In the genomic region with DNA sequence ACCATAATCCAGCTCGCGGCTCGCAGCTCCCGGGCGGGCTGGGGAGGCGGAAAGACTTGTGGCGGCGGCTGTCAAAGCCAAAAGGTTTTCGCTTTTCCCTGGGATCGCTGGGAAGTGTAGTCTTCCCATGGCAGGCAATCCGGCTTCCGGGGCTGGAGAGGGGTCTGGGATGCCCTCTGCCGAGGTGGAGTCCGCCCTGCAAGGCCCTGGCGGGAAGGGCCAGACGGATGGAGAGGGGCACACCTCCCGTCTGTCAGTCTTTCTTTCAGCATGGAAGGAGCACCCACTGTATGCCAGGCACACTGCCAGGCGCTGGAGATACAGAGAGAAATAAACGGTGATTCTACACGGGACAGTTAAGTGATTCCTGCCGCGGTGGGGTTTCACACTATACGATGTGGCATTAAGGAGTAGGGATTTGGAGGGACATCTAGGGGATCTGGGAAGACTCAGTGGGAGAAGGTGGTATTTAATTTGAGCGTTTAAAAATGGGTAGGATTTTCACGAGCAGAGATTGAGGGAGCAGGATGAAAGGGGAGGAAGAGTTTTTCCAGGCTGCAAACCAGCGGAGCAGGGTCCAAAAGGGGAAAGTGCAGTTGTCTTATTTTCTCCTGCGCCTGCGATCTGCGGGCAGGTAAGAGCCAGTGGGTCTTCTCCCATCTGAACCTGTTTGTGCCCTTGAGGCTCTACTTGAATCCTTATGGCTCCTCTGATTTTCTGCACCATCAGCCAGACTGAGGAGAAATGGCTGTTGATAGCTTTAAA, we compare ENCODE assay signal across 1 cellular context.
A peak's percentile ranks its signal among the peaks of the same experiment; 100 is the strongest.
TF ChIP-seq lines count a peak whose summit lies in the region.

A gene (minus strand): TSS at position 60 of the 765 bp plus-strand sequence. CDS start 461 bp downstream, outside the sequence.

TF ChIP-seq in HEK293, 187 proteins besides CTCF, POLR2A, EP300 and RAD21 (continued from another document and continues in another):
- TF ChIP-seq ZNF24 (tag by site-specific recombination; IDR thresholded peaks at IDR 0.05) (0 out of 2 replicates have a peak, but pooled peaks have one; percentile 41), ZXDB (tag by site-specific recombination; IDR thresholded peaks at IDR 0.05) (no peak), ZSCAN30 (tag by site-specific recombination; IDR thresholded peaks at IDR 0.05) (peak; percentile 72), ZNF621 (tag by site-specific recombination; IDR thresholded peaks at IDR 0.05) (no peak), IKZF3 (tag by site-specific recombination; IDR thresholded peaks at IDR 0.05) (peak; percentile 93), ZBTB48 (tag by site-specific recombination; IDR thresholded peaks at IDR 0.05) (peak; percentile 60; the same call in 1 of the 2 replicates), ZNF48 (tag by site-specific recombination; IDR thresholded peaks at IDR 0.05) (no peak), EGR2 (tag by site-specific recombination; IDR thresholded peaks at IDR 0.05; ENCODE audit: low read depth) (no peak), MEIS1 (CRISPR knock-in tag; IDR thresholded peaks at IDR 0.05; ENCODE audit: borderline replicate concordance) (no peak), ZEB2 (tag by site-specific recombination; IDR thresholded peaks at IDR 0.05) (no peak), ZNF138 (tag by site-specific recombination; IDR thresholded peaks at IDR 0.05; ENCODE audit: borderline replicate concordance) (no peak), HOXA7 (CRISPR knock-in tag; IDR thresholded peaks at IDR 0.05; ENCODE audit: borderline replicate concordance) (no peak), ZBTB21 (tag by site-specific recombination; IDR thresholded peaks at IDR 0.05) (no peak), ZFP41 (tag by site-specific recombination; IDR thresholded peaks at IDR 0.05; ENCODE audit: borderline replicate concordance) (no peak), ZNF274 (IDR thresholded peaks at IDR 0.05; ENCODE audit: low read length) (no peak), ZNF274 (tag by site-specific recombination; IDR thresholded peaks at IDR 0.05; ENCODE audit: borderline replicate concordance) (no peak), ZNF16 (tag by site-specific recombination; IDR thresholded peaks at IDR 0.05; ENCODE audit: low read depth) (no peak), TCF7L2 (IDR thresholded peaks at IDR 0.05; ENCODE audit: borderline replicate concordance, low read depth, low read length) (0 out of 2 replicates have a peak, but pooled peaks have one; percentile 48), GLI4 (tag by site-specific recombination; IDR thresholded peaks at IDR 0.05) (no peak), ZNF76 (tag by site-specific recombination; IDR thresholded peaks at IDR 0.05; ENCODE audit: borderline replicate concordance, low read depth) (peak; percentile 91), SP7 (tag by site-specific recombination; IDR thresholded peaks at IDR 0.05) (0 out of 2 replicates have a peak, but pooled peaks have one; percentile 16), ZBTB20 (tag by site-specific recombination; IDR thresholded peaks at IDR 0.05) (peak; percentile 98), ZBTB1 (tag by site-specific recombination; IDR thresholded peaks at IDR 0.05) (no peak), ZNF600 (tag by site-specific recombination; IDR thresholded peaks at IDR 0.05) (peak; percentile 58), ZNF791 (tag by site-specific recombination; IDR thresholded peaks at IDR 0.05) (no peak), ZNF549 (tag by site-specific recombination; IDR thresholded peaks at IDR 0.05) (no peak), KLF1 (tag by site-specific recombination; IDR thresholded peaks at IDR 0.05) (0 out of 2 replicates have a peak, but pooled peaks have one; percentile 16), ZNF354C (tag by site-specific recombination; IDR thresholded peaks at IDR 0.05; ENCODE audit: borderline replicate concordance, low read depth) (no peak), ZBTB8A (tag by site-specific recombination; IDR thresholded peaks at IDR 0.05) (peak; percentile 39), ZNF555 (tag by site-specific recombination; conservative IDR thresholded peaks at IDR 0.05) (no peak), ZNF112 (tag by site-specific recombination; IDR thresholded peaks at IDR 0.05) (no peak), ZNF157 (tag by site-specific recombination; IDR thresholded peaks at IDR 0.05) (no peak), ZNF248 (tag by site-specific recombination; IDR thresholded peaks at IDR 0.05) (no peak), ZNF423 (tag by site-specific recombination; IDR thresholded peaks at IDR 0.05) (no peak), ZNF776 (tag by site-specific recombination; IDR thresholded peaks at IDR 0.05; ENCODE audit: borderline replicate concordance) (no peak), ZNF324 (tag by site-specific recombination; IDR thresholded peaks at IDR 0.05) (no peak), ZSCAN23 (tag by site-specific recombination; IDR thresholded peaks at IDR 0.05) (no peak), ZNF548 (tag by site-specific recombination; IDR thresholded peaks at IDR 0.05) (no peak), ZNF558 (tag by site-specific recombination; IDR thresholded peaks at IDR 0.05) (no peak), ZNF777 (tag by site-specific recombination; IDR thresholded peaks at IDR 0.05; ENCODE audit: borderline replicate concordance) (no peak), ZNF629 (tag by site-specific recombination; IDR thresholded peaks at IDR 0.05) (no peak), ZFP69B (tag by site-specific recombination; IDR thresholded peaks at IDR 0.05) (no peak)
- TF ChIP-seq, protein P1, sequence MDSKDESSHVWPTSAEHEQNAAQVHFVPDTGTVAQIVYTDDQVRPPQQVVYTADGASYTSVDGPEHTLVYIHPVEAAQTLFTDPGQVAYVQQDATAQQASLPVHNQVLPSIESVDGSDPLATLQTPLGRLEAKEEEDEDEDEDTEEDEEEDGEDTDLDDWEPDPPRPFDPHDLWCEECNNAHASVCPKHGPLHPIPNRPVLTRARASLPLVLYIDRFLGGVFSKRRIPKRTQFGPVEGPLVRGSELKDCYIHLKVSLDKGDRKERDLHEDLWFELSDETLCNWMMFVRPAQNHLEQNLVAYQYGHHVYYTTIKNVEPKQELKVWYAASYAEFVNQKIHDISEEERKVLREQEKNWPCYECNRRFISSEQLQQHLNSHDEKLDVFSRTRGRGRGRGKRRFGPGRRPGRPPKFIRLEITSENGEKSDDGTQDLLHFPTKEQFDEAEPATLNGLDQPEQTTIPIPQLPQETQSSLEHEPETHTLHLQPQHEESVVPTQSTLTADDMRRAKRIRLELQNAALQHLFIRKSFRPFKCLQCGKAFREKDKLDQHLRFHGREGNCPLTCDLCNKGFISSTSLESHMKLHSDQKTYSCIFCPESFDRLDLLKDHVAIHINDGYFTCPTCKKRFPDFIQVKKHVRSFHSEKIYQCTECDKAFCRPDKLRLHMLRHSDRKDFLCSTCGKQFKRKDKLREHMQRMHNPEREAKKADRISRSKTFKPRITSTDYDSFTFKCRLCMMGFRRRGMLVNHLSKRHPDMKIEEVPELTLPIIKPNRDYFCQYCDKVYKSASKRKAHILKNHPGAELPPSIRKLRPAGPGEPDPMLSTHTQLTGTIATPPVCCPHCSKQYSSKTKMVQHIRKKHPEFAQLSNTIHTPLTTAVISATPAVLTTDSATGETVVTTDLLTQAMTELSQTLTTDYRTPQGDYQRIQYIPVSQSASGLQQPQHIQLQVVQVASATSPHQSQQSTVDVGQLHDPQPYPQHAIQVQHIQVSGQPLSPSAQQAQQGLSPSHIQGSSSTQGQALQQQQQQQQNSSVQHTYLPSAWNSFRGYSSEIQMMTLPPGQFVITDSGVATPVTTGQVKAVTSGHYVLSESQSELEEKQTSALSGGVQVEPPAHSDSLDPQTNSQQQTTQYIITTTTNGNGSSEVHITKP (tag by site-specific recombination; IDR thresholded peaks at IDR 0.05): peak; percentile 56
- TF ChIP-seq, protein P2, sequence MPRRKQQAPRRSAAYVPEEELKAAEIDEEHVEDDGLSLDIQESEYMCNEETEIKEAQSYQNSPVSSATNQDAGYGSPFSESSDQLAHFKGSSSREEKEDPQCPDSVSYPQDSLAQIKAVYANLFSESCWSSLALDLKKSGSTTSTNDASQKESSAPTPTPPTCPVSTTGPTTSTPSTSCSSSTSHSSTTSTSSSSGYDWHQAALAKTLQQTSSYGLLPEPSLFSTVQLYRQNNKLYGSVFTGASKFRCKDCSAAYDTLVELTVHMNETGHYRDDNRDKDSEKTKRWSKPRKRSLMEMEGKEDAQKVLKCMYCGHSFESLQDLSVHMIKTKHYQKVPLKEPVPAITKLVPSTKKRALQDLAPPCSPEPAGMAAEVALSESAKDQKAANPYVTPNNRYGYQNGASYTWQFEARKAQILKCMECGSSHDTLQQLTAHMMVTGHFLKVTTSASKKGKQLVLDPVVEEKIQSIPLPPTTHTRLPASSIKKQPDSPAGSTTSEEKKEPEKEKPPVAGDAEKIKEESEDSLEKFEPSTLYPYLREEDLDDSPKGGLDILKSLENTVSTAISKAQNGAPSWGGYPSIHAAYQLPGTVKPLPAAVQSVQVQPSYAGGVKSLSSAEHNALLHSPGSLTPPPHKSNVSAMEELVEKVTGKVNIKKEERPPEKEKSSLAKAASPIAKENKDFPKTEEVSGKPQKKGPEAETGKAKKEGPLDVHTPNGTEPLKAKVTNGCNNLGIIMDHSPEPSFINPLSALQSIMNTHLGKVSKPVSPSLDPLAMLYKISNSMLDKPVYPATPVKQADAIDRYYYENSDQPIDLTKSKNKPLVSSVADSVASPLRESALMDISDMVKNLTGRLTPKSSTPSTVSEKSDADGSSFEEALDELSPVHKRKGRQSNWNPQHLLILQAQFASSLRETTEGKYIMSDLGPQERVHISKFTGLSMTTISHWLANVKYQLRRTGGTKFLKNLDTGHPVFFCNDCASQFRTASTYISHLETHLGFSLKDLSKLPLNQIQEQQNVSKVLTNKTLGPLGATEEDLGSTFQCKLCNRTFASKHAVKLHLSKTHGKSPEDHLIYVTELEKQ (tag by site-specific recombination; IDR thresholded peaks at IDR 0.05; ENCODE audit: borderline replicate concordance): no peak
- TF ChIP-seq, protein P3, sequence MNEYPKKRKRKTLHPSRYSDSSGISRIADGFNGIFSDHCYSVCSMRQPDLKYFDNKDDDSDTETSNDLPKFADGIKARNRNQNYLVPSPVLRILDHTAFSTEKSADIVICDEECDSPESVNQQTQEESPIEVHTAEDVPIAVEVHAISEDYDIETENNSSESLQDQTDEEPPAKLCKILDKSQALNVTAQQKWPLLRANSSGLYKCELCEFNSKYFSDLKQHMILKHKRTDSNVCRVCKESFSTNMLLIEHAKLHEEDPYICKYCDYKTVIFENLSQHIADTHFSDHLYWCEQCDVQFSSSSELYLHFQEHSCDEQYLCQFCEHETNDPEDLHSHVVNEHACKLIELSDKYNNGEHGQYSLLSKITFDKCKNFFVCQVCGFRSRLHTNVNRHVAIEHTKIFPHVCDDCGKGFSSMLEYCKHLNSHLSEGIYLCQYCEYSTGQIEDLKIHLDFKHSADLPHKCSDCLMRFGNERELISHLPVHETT (tag by site-specific recombination; IDR thresholded peaks at IDR 0.05): no peak
- TF ChIP-seq, protein P4, sequence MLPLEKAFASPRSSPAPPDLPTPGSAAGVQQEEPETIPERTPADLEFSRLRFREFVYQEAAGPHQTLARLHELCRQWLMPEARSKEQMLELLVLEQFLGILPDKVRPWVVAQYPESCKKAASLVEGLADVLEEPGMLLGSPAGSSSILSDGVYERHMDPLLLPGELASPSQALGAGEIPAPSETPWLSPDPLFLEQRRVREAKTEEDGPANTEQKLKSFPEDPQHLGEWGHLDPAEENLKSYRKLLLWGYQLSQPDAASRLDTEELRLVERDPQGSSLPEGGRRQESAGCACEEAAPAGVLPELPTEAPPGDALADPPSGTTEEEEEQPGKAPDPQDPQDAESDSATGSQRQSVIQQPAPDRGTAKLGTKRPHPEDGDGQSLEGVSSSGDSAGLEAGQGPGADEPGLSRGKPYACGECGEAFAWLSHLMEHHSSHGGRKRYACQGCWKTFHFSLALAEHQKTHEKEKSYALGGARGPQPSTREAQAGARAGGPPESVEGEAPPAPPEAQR (tag by site-specific recombination; IDR thresholded peaks at IDR 0.05): no peak
- TF ChIP-seq, protein P5, sequence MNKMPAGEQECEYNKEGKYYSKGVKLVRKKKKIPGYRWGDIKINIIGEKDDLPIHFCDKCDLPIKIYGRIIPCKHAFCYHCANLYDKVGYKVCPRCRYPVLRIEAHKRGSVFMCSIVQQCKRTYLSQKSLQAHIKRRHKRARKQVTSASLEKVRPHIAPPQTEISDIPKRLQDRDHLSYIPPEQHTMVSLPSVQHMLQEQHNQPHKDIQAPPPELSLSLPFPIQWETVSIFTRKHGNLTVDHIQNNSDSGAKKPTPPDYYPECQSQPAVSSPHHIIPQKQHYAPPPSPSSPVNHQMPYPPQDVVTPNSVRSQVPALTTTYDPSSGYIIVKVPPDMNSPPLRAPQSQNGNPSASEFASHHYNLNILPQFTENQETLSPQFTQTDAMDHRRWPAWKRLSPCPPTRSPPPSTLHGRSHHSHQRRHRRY (tag by site-specific recombination; IDR thresholded peaks at IDR 0.05): no peak
- TF ChIP-seq, protein P6, sequence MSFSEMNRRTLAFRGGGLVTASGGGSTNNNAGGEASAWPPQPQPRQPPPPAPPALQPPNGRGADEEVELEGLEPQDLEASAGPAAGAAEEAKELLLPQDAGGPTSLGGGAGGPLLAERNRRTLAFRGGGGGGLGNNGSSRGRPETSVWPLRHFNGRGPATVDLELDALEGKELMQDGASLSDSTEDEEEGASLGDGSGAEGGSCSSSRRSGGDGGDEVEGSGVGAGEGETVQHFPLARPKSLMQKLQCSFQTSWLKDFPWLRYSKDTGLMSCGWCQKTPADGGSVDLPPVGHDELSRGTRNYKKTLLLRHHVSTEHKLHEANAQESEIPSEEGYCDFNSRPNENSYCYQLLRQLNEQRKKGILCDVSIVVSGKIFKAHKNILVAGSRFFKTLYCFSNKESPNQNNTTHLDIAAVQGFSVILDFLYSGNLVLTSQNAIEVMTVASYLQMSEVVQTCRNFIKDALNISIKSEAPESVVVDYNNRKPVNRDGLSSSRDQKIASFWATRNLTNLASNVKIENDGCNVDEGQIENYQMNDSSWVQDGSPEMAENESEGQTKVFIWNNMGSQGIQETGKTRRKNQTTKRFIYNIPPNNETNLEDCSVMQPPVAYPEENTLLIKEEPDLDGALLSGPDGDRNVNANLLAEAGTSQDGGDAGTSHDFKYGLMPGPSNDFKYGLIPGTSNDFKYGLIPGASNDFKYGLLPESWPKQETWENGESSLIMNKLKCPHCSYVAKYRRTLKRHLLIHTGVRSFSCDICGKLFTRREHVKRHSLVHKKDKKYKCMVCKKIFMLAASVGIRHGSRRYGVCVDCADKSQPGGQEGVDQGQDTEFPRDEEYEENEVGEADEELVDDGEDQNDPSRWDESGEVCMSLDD (tag by site-specific recombination; IDR thresholded peaks at IDR 0.05): no peak
- TF ChIP-seq, protein P7, sequence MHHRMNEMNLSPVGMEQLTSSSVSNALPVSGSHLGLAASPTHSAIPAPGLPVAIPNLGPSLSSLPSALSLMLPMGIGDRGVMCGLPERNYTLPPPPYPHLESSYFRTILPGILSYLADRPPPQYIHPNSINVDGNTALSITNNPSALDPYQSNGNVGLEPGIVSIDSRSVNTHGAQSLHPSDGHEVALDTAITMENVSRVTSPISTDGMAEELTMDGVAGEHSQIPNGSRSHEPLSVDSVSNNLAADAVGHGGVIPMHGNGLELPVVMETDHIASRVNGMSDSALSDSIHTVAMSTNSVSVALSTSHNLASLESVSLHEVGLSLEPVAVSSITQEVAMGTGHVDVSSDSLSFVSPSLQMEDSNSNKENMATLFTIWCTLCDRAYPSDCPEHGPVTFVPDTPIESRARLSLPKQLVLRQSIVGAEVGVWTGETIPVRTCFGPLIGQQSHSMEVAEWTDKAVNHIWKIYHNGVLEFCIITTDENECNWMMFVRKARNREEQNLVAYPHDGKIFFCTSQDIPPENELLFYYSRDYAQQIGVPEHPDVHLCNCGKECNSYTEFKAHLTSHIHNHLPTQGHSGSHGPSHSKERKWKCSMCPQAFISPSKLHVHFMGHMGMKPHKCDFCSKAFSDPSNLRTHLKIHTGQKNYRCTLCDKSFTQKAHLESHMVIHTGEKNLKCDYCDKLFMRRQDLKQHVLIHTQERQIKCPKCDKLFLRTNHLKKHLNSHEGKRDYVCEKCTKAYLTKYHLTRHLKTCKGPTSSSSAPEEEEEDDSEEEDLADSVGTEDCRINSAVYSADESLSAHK (tag by site-specific recombination; IDR thresholded peaks at IDR 0.05): no peak
